Comparison of ENCODE assay signal across 11 cellular contexts in genomic region chr6:142416179-142416578, GRCh38.
DNase-seq lines count a peak whose midpoint lies in the region; ATAC-seq and TF ChIP-seq lines count a peak whose summit lies in the region.
"Had no signal": no experiment of that assay in that cellular context is flagged by ENCODE, and none has a peak within 500 bp of the region (broad histone marks: within the 10 kb centered on the region; RNA-seq: fewer than 3 reads in every experiment).

No MANE protein-coding gene starts in this region.

- peak overlapping the region; percentile 68 for H3K9ac ChIP-seq in smooth muscle cell (ENCODE audit: low read depth)

- H3K9me3 ChIP-seq in smooth muscle cell (replicated peaks; ENCODE audit: low read depth) = no peaks in the 10 kb centered on the region

- no peaks in the 10 kb centered on the region for H3K9me3 Mint-ChIP-seq in activated CD8-positive, alpha-beta memory T cell treated with anti-CD3 and anti-CD28 coated beads, Interleukin-2, amount 10 ng/mL, durations not matched to agents 7 days and 5 days (ENCODE audit: low read depth)
- H3K9me3 Mint-ChIP-seq: natural killer cell had no signal

- H3K27ac ChIP-seq in foreskin keratinocyte = peak overlapping the region; percentile 43
- H3K27ac ChIP-seq in smooth muscle cell (ENCODE audit: low read depth) = peak overlapping the region; percentile 96

- TF ChIP-seq CTCF in foreskin keratinocyte (conservative IDR thresholded peaks at IDR 0.05) (no peak), smooth muscle cell (IDR thresholded peaks at IDR 0.05; ENCODE audit: borderline replicate concordance, insufficient read depth, poor library complexity, severe bottlenecking) (no peak)

- peak; percentile 21 for DNase-seq in activated CD8-positive, alpha-beta memory T cell treated with anti-CD3 and anti-CD28 coated beads, Interleukin-2, amount 50 U/mL, for 4 hours
- DNase-seq in activated CD8-positive, alpha-beta memory T cell treated with anti-CD3 and anti-CD28 coated beads, Interleukin-2, amount 10 ng/mL, durations not matched to agents 7 days and 5 days = no peak
- peak; percentile 16 for DNase-seq in T1000 (lab: John Stamatoyannopoulos, UW)
- peak; percentile 84 to 91 for DNase-seq in foreskin keratinocyte
- no peak for DNase-seq in smooth muscle cell (lab: John Stamatoyannopoulos, UW; ENCODE audit: unreplicated experiment)
- DNase-seq in hippocampal formation (lab: John Stamatoyannopoulos, UW) = no peak
- DNase-seq in effector CD4-positive, alpha-beta T cell = no peak
- DNase-seq: activated CD4-positive, alpha-beta T cell treated with anti-CD3 and anti-CD28 coated beads for 1 hour; head of caudate nucleus; natural killer cell had no signal

- H3K36me3 Mint-ChIP-seq in activated CD8-positive, alpha-beta memory T cell treated with anti-CD3 and anti-CD28 coated beads, Interleukin-2, amount 10 ng/mL, durations not matched to agents 7 days and 5 days = no peaks in the 10 kb centered on the region
- H3K36me3 Mint-ChIP-seq: natural killer cell had no signal

- 2% methylated on average over 3 of the region's 3 CpGs for WGBS in smooth muscle cell (ENCODE audit: low lambda C conversion rate)

- no peaks in the 10 kb centered on the region for H3F3A ChIP-seq in smooth muscle cell (ENCODE audit: low read depth)

- peaks cover 2% of the 10 kb centered on the region for H3K4me1 Mint-ChIP-seq in activated CD8-positive, alpha-beta memory T cell treated with anti-CD3 and anti-CD28 coated beads, Interleukin-2, amount 10 ng/mL, durations not matched to agents 7 days and 5 days
- H3K4me1 Mint-ChIP-seq: natural killer cell had no signal

- CTCF ChIA-PET in activated CD8-positive, alpha-beta memory T cell treated with anti-CD3 and anti-CD28 coated beads, Interleukin-2, amount 10 ng/mL, durations not matched to agents 7 days and 5 days (lab: Charles Lee) = no interaction called here

- H4K20me1 ChIP-seq in smooth muscle cell (ENCODE audit: low read depth) = no peaks in the 10 kb centered on the region

- H2AFZ ChIP-seq in smooth muscle cell (ENCODE audit: low read depth) = no peak overlapping the region

- H3K79me2 ChIP-seq in smooth muscle cell (ENCODE audit: low read depth) = no peaks in the 10 kb centered on the region

- H3K4me1 ChIP-seq in foreskin keratinocyte (peaks cover 34% of the 10 kb centered on the region), smooth muscle cell (ENCODE audit: low read depth) (peaks cover 16% of the 10 kb centered on the region)

- H3K27ac Mint-ChIP-seq in activated CD8-positive, alpha-beta memory T cell treated with anti-CD3 and anti-CD28 coated beads, Interleukin-2, amount 10 ng/mL, durations not matched to agents 7 days and 5 days = no peak overlapping the region
- H3K27ac Mint-ChIP-seq: natural killer cell had no signal

- H3K27me3 ChIP-seq in foreskin keratinocyte = no peaks in the 10 kb centered on the region
- no peaks in the 10 kb centered on the region for H3K27me3 ChIP-seq in smooth muscle cell (ENCODE audit: low read depth)

- H3K36me3 ChIP-seq in smooth muscle cell (ENCODE audit: low read depth) = no peaks in the 10 kb centered on the region

- no peak overlapping the region for H3K4me3 Mint-ChIP-seq in activated CD8-positive, alpha-beta memory T cell treated with anti-CD3 and anti-CD28 coated beads, Interleukin-2, amount 10 ng/mL, durations not matched to agents 7 days and 5 days
- H3K4me3 Mint-ChIP-seq: natural killer cell had no signal

- H3K4me3 ChIP-seq in smooth muscle cell = no peak overlapping the region

- ATAC-seq in activated CD8-positive, alpha-beta memory T cell treated with anti-CD3 and anti-CD28 coated beads, Interleukin-2, amount 10 ng/mL, durations not matched to agents 7 days and 5 days = no peak
- ATAC-seq in foreskin keratinocyte (peak; percentile 79), HG02870 (IDR thresholded peaks at IDR 0.05; ENCODE audit: unreplicated experiment) (no peak)
- ATAC-seq: natural killer cell had no signal

- peak overlapping the region; percentile 62 for H3K4me2 ChIP-seq in smooth muscle cell

- peaks cover 21% of the 10 kb centered on the region for H3K27me3 Mint-ChIP-seq in activated CD8-positive, alpha-beta memory T cell treated with anti-CD3 and anti-CD28 coated beads, Interleukin-2, amount 10 ng/mL, durations not matched to agents 7 days and 5 days

Comparison
In these comparisons a context has a peak if more than half of its experiments do, and no peak if none do; other contexts are left out.
1. DNase-seq: peak in activated CD8-positive, alpha-beta memory T cell treated with anti-CD3 and anti-CD28 coated beads, Interleukin-2, amount 50 U/mL, for 4 hours (single experiment), T1000 (single experiment) and foreskin keratinocyte (2 of 2); none in activated CD8-positive, alpha-beta memory T cell treated with anti-CD3 and anti-CD28 coated beads, Interleukin-2, amount 10 ng/mL, durations not matched to agents 7 days and 5 days (single experiment), smooth muscle cell (single experiment), hippocampal formation (0 of 2) and effector CD4-positive, alpha-beta T cell (single experiment).